In the genomic region with DNA sequence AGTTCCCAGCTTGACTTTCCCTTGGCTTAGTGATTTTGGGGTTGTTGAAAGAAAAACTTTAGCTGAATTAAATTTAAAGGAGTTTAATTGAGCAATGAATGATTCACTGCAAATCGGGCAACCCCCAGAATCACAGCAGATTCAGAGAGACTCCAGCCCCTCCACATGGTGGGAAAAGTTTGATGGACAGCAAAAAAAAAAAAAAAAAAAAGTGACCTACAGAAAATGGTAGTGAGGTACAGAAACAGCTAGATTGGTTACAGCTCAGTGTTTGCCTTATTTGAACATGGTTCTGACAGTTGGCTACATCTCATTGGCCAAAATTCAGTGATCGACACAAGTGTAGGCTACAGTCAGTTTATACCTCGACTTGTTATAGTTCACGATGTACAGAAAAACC, we compare ENCODE assay signal across 29 cellular contexts. TPM values are rescaled to one million over a fixed set of nuclear protein-coding genes. Genes with fewer than 3 reads are reported as not detected.
DNase-seq lines count a peak whose midpoint lies in the region; ATAC-seq, FAIRE-seq and TF ChIP-seq lines count a peak whose summit lies in the region.
"Had no signal": no experiment of that assay in that cellular context is flagged by ENCODE, and none has a peak within 500 bp of the region (broad histone marks: within the 10 kb centered on the region; RNA-seq: fewer than 3 reads in every experiment).

No MANE protein-coding gene starts in this region.

- peaks cover 39% of the 10 kb centered on the region for H3K4me1 ChIP-seq in MM.1S (ENCODE audit: low read length)
- peaks cover 0 to 5% (median 3%) of the 10 kb centered on the region in 4 experiments; a peak in 4 of 7 replicates for H3K4me1 ChIP-seq in H1 (replicated peaks in 1 of 4; ENCODE audit: control insufficient read depth in 3 of 4, insufficient read depth in 4 of 4, low read length in 3 of 4)

- 0 out of 2 replicates have a peak overlapping the region, but pooled peaks have one; percentile 17 for H2AFZ ChIP-seq in MM.1S (ENCODE audit: low read length)
- no peak overlapping the region for H2AFZ ChIP-seq in H1 (ENCODE audit: low read length)

- H3K4ac ChIP-seq in H1 (replicated peaks; ENCODE audit: insufficient read length, low read depth, low read length) = no peak overlapping the region

- POLR2A ChIA-PET in H1 (lab: Charles Lee; ENCODE audit: partially characterized antibody) = interaction anchor here (0.8 kb wide), 1 partner anchor 13 kb away, joined by 3 read pairs; no protein-coding TSS in a partner anchor

- H3K9me3 ChIP-seq in MM.1S (replicated peaks; ENCODE audit: insufficient read depth, low read length) (no peaks in the 10 kb centered on the region), H1 (ENCODE audit: insufficient read depth in 2 of 2, low read depth in 1 of 2, low read length in 1 of 2) (no peaks in the 10 kb centered on the region)
- H3K9me3 ChIP-seq: ovary had no signal

- H2BK5ac ChIP-seq in H1 (ENCODE audit: low read depth, low read length) = no peak overlapping the region

- H3K4me3 Mint-ChIP-seq in stimulated activated memory B cell treated with anti-CD40 and anti-IgM and Interleukin-4, amounts not matched to agents 10 μg/mL and 1 μg/mL and 100 μg/mL, for 72 hours = no peak overlapping the region
- H3K4me3 Mint-ChIP-seq: WTC11 had no signal

- peaks cover 3% of the 10 kb centered on the region for H3K9me3 Mint-ChIP-seq in stimulated activated memory B cell treated with anti-CD40 and anti-IgM and Interleukin-4, amounts not matched to agents 10 μg/mL and 1 μg/mL and 100 μg/mL, for 72 hours

- H4K20me1 ChIP-seq in MM.1S (ENCODE audit: insufficient read depth, low read length) (no peaks in the 10 kb centered on the region), H1 (replicated peaks in 1 of 2; ENCODE audit: control insufficient read depth in 1 of 2, insufficient read depth in 2 of 2, low read length in 2 of 2) (no peaks in the 10 kb centered on the region)

- no peak overlapping the region for H4K8ac ChIP-seq in H1 (ENCODE audit: extremely low read depth, insufficient read depth, low read length)

- 0 out of 2 replicates have a peak overlapping the region, but pooled peaks have one; percentile 64 for H2BK20ac ChIP-seq in H1 (ENCODE audit: low read length)

- H2BK15ac ChIP-seq in H1 (ENCODE audit: low read length) = no peak overlapping the region

- no peak overlapping the region for H4K5ac ChIP-seq in H1 (ENCODE audit: insufficient read length, low read depth, low read length)

- H3K23me2 ChIP-seq in H1 (ENCODE audit: low read depth, low read length) = no peaks in the 10 kb centered on the region

- no peak for TF ChIP-seq POLR2A in H1 (IDR thresholded peaks at IDR 0.05; ENCODE audit: control extremely low read depth in 1 of 2, low read depth in 2 of 2, low read length in 2 of 2)

- no peak overlapping the region for H3K23ac ChIP-seq in H1 (ENCODE audit: insufficient read length)

- TF ChIP-seq RAD21 in H1 (IDR thresholded peaks at IDR 0.05 in 1 of 2, conservative IDR thresholded peaks at IDR 0.05 in 1 of 2; ENCODE audit: low read depth in 2 of 2, low read length in 2 of 2) = no peak

- H3K9ac ChIP-seq in MM.1S (ENCODE audit: low read length) = no peak overlapping the region
- H3K9ac ChIP-seq in H1 (replicated peaks in 1 of 4; ENCODE audit: extremely low read depth in 1 of 4, low read depth in 3 of 4, low read length in 3 of 4) = no peak overlapping the region

- H4K91ac ChIP-seq in H1 (replicated peaks; ENCODE audit: insufficient read length, low read length) = no peak overlapping the region

- no peak overlapping the region for H3K14ac ChIP-seq in H1 (ENCODE audit: insufficient read length)

- H3K36me3 ChIP-seq in MM.1S (replicated peaks; ENCODE audit: insufficient read depth, low read length) = no peaks in the 10 kb centered on the region
- no peaks in the 10 kb centered on the region for H3K36me3 ChIP-seq in H1 (ENCODE audit: control insufficient read depth in 2 of 4, insufficient read depth in 4 of 4, low read length in 3 of 4)
- H3K36me3 ChIP-seq: ovary, thoracic aorta had no signal

- H3K27ac ChIP-seq in MM.1S (ENCODE audit: low read length) (peak overlapping the region; percentile 87; the same call in 1 of the 2 replicates), H1 (ENCODE audit: low read depth, low read length) (no peak overlapping the region)
- H3K27ac ChIP-seq: ovary, thoracic aorta had no signal

- CTCF ChIA-PET in H1 (lab: Charles Lee; ENCODE audit: partially characterized antibody) = interaction anchor here (0.6 to 0.9 kb wide), 3 partner anchors 17 to 221 kb away, joined by 3 to 5 read pairs (median 4); no protein-coding TSS in a partner anchor

- no peak for ATAC-seq in stimulated activated memory B cell treated with anti-CD40 and anti-IgM and Interleukin-4, amounts not matched to agents 10 μg/mL and 1 μg/mL and 100 μg/mL, for 72 hours
- ATAC-seq: left cardiac atrium, PC-3 had no signal

- H3K79me2 ChIP-seq in MM.1S (ENCODE audit: low read length) (no peaks in the 10 kb centered on the region), H1 (ENCODE audit: control insufficient read depth in 1 of 2, insufficient read depth in 2 of 2, low read length in 2 of 2) (no peaks in the 10 kb centered on the region)

- TF ChIP-seq CTCF in GM12865 (IDR thresholded peaks at IDR 0.05; ENCODE audit: insufficient read depth, low read depth, low read length, missing control alignments) (no peak), MM.1S (IDR thresholded peaks at IDR 0.05; ENCODE audit: low read length) (no peak), H1 (IDR thresholded peaks at IDR 0.05; ENCODE audit: control extremely low read depth in 1 of 3, insufficient read depth in 1 of 3, low read depth in 1 of 3, low read length in 3 of 3) (no peak)

- H3K36me3 Mint-ChIP-seq in stimulated activated memory B cell treated with anti-CD40 and anti-IgM and Interleukin-4, amounts not matched to agents 10 μg/mL and 1 μg/mL and 100 μg/mL, for 72 hours = peaks cover 4% of the 10 kb centered on the region

- peak overlapping the region; percentile 89 for H3K27ac Mint-ChIP-seq in stimulated activated memory B cell treated with anti-CD40 and anti-IgM and Interleukin-4, amounts not matched to agents 10 μg/mL and 1 μg/mL and 100 μg/mL, for 72 hours

- no peak for TF ChIP-seq EP300 in H1 (IDR thresholded peaks at IDR 0.05; ENCODE audit: borderline replicate concordance in 1 of 2, low read depth in 2 of 2, low read length in 2 of 2)

- H3K4me2 ChIP-seq in MM.1S (ENCODE audit: low read depth, low read length) (peak overlapping the region; percentile 63; the same call in 1 of the 2 replicates), H1 (ENCODE audit: insufficient read depth in 1 of 2, low read depth in 2 of 2, low read length in 2 of 2) (peak overlapping the region in 1 of 2 experiments; percentile 43; a peak in 2 of 4 replicates)
- H3K4me2 ChIP-seq: smooth muscle cell had no signal

- H2BK12ac ChIP-seq in H1 (ENCODE audit: low read depth, low read length) = no peak overlapping the region

- H3K27me3 ChIP-seq in MM.1S (replicated peaks; ENCODE audit: insufficient read depth, low read length) (no peaks in the 10 kb centered on the region), H1 (replicated peaks in 1 of 4; ENCODE audit: control insufficient read depth in 3 of 4, extremely low read depth in 1 of 4, insufficient read depth in 3 of 4, low read length in 3 of 4) (no peaks in the 10 kb centered on the region; a peak in 1 of 7 replicates)
- H3K27me3 ChIP-seq: dorsolateral prefrontal cortex, ovary had no signal

- peaks cover 27% of the 10 kb centered on the region for H3F3A ChIP-seq in MM.1S (ENCODE audit: insufficient read depth, low read length)

- no peak overlapping the region for H2BK120ac ChIP-seq in H1 (replicated peaks; ENCODE audit: low read depth, low read length)

- H3K4me1 Mint-ChIP-seq in stimulated activated memory B cell treated with anti-CD40 and anti-IgM and Interleukin-4, amounts not matched to agents 10 μg/mL and 1 μg/mL and 100 μg/mL, for 72 hours = peaks cover 56% of the 10 kb centered on the region

- H3K4me3 ChIP-seq in GM12865 (ENCODE audit: low read depth, low read length) (peak overlapping the region; percentile 37; the same call in 1 of the 2 replicates), MM.1S (ENCODE audit: low read length) (no peak overlapping the region), H1 (ENCODE audit: extremely low read depth in 1 of 4, insufficient read depth in 2 of 4, low read depth in 3 of 4, low read length in 4 of 4) (no peak overlapping the region; a peak in 1 of 8 replicates)
- H3K4me3 ChIP-seq: dorsolateral prefrontal cortex, ovary, smooth muscle cell had no signal

- no peak overlapping the region for H2AK5ac ChIP-seq in H1 (ENCODE audit: low read depth, low read length)

- FAIRE-seq in H1 (lab: Jason Lieb, UNC) = no peak
- FAIRE-seq: G401.6 had no signal

- no peak for DNase-seq in GM12865 (ENCODE audit: low read depth)
- DNase-seq in MM.1S = no peak
- no peak for DNase-seq in H1 (ENCODE audit: low read depth in 1 of 2, low spot score in 2 of 2)
- no peak for DNase-seq in NCI-H2081 (lab: John Stamatoyannopoulos, UW)
- DNase-seq in cortex of kidney (lab: John Stamatoyannopoulos, UW) = no peak
- DNase-seq in stimulated activated CD4-positive, alpha-beta T cell treated with anti-CD3 and anti-CD28 coated beads, Interleukin-4, amount 100 ng/mL, for 4 hours = no peak
- DNase-seq: activated naive CD8-positive, alpha-beta T cell treated with anti-CD3 and anti-CD28 coated beads, Interleukin-2, amount 10 ng/mL, durations not matched to agents 7 days and 5 days; CD8-positive, alpha-beta memory T cell; central memory CD4-positive, alpha-beta T cell; DMS153; dorsolateral prefrontal cortex; glutamatergic neuron; GOT3; left cardiac atrium; mesenchymal stem cell; NCI-H1105; NCI-H1930; NCI-H2227 treated with DMSO at 0.1 percent for 48 hours; NCI-H69; ovary; PC-3; SHP77; stimulated activated CD4-positive, alpha-beta T cell treated with anti-CD3 and anti-CD28 coated beads, Interleukin-2, amount 100 ng/mL, for 48 hours; stimulated activated naive CD4-positive, alpha-beta T cell had no signal

- no peak overlapping the region for H3K56ac ChIP-seq in H1 (replicated peaks; ENCODE audit: insufficient read length, low read depth, low read length)

- no peaks in the 10 kb centered on the region for H3K9me2 ChIP-seq in MM.1S (replicated peaks; ENCODE audit: insufficient read depth, low read length)

- H3K79me1 ChIP-seq in H1 (ENCODE audit: low read depth, low read length) = no peaks in the 10 kb centered on the region

- no peaks in the 10 kb centered on the region for H3K27me3 Mint-ChIP-seq in stimulated activated memory B cell treated with anti-CD40 and anti-IgM and Interleukin-4, amounts not matched to agents 10 μg/mL and 1 μg/mL and 100 μg/mL, for 72 hours
- H3K27me3 Mint-ChIP-seq: activated naive CD8-positive, alpha-beta T cell treated with anti-CD3 and anti-CD28 coated beads, Interleukin-2, amount 10 ng/mL, durations not matched to agents 7 days and 5 days had no signal

- WGBS in H1 (ENCODE audit: extremely low coverage in 1 of 2, insufficient coverage in 1 of 2, insufficient read length in 1 of 2, insufficient replicate concordance in 2 of 2, low coverage in 1 of 2, low lambda C conversion rate in 2 of 2, missing lambda C conversion rate in 1 of 2), 2 experiments = 86% methylated on average over 4 of the region's 4 CpGs; no CpG with 5 or more reads in 1 of the 2 experiments

- peak overlapping the region; percentile 39; the same call in 1 of the 2 replicates for H3K18ac ChIP-seq in H1 (ENCODE audit: extremely low read depth, low read length)

RNA-seq across cellular contexts. Expression of a gene that starts 12.6 kb away (rescaled TPM):
- total RNA-seq in H1 (2021; fragmentation: NEBNext Ultra II Directional; extraction: Animal tissue kit (Norgen Biotek cat#: 25700)) = 13.9 and 16.1 TPM in 2 replicates
- polyA plus RNA-seq in H1 (2011; rRNA removed) = 8.6 and 12.2 TPM in 2 replicates
- 14.1 TPM for polyA plus RNA-seq in H1 (2011; cell fraction: cytosol; rRNA removed)
- polyA plus RNA-seq in H1 (2011; cell fraction: nucleus; rRNA removed) = 6.2 TPM
- 10.8 to 14.6 TPM (median 13.2 TPM) in 4 replicates for polyA plus RNA-seq in H1 (2012, experiment 1 of 2)
- polyA plus RNA-seq in H1 (2012, experiment 2 of 2) = 8.6 TPM
- 15.5 TPM for polyA plus RNA-seq in H1 (2013, experiment 1 of 2)
- polyA plus RNA-seq in H1 (2013, experiment 2 of 2) = 16.9 TPM
- 17.5 and 23.9 TPM in 2 replicates for polyA minus RNA-seq in H1 (2011; rRNA and poly(A)+ RNA removed)
- polyA minus RNA-seq in H1 (2011; cell fraction: cytosol; rRNA and poly(A)+ RNA removed) = 7.1 TPM
- 13.3 TPM for polyA minus RNA-seq in H1 (2011; cell fraction: nucleus; rRNA and poly(A)+ RNA removed)

RNA-seq across cellular contexts. Expression of a gene that starts 49.0 kb away (rescaled TPM):
- total RNA-seq in H1 (2021; fragmentation: NEBNext Ultra II Directional; extraction: Animal tissue kit (Norgen Biotek cat#: 25700)) = 2.5 and 3.2 TPM in 2 replicates
- polyA plus RNA-seq in H1 (2011; rRNA removed) = 2.7 and 2.9 TPM in 2 replicates
- 4.7 TPM for polyA plus RNA-seq in H1 (2011; cell fraction: cytosol; rRNA removed)
- polyA plus RNA-seq in H1 (2011; cell fraction: nucleus; rRNA removed) = 2.4 TPM
- 2.2 to 3.1 TPM (median 2.6 TPM) in 4 replicates for polyA plus RNA-seq in H1 (2012, experiment 1 of 2)
- polyA plus RNA-seq in H1 (2012, experiment 2 of 2) = 1.8 TPM
- polyA plus RNA-seq in H1 (2013, experiment 1 of 2) = 4.1 TPM
- 4.9 TPM for polyA plus RNA-seq in H1 (2013, experiment 2 of 2)
- 4.1 and 4.5 TPM in 2 replicates for polyA minus RNA-seq in H1 (2011; rRNA and poly(A)+ RNA removed)
- 4.0 TPM for polyA minus RNA-seq in H1 (2011; cell fraction: cytosol; rRNA and poly(A)+ RNA removed)
- polyA minus RNA-seq in H1 (2011; cell fraction: nucleus; rRNA and poly(A)+ RNA removed) = 3.9 TPM
